In the genomic region with DNA sequence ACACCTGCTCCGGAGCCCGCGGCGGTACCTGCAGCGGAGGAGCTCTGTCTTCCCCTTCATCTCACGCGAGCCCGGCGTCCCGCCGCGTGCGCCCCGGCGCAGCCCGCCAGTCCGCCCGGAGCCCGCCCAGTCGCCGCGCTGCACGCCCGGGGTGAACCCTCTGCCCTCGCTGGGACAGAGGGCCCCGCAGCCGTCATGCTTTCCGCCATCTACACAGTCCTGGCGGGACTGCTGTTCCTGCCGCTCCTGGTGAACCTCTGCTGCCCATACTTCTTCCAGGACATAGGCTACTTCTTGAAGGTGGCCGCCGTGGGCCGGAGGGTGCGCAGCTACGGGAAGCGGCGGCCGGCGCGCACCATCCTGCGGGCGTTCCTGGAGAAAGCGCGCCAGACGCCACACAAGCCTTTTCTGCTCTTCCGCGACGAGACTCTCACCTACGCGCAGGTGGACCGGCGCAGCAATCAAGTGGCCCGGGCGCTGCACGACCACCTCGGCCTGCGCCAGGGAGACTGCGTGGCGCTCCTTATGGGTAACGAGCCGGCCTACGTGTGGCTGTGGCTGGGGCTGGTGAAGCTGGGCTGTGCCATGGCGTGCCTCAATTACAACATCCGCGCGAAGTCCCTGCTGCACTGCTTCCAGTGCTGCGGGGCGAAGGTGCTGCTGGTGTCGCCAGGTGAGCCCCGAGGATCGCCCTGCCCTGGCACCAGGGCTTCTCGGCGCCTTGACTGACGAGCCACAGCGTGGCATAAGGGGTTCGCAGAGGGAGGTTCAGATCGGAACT, we compare ENCODE assay signal across 8 cellular contexts. TPM values are rescaled to one million over a fixed set of nuclear protein-coding genes. Genes with fewer than 3 reads are reported as not detected.
A peak's percentile ranks its signal among the peaks of the same experiment; 100 is the strongest.
DNase-seq lines count a peak whose midpoint lies in the region; ATAC-seq and TF ChIP-seq lines count a peak whose summit lies in the region.

No MANE protein-coding gene starts in this region.

- H3K9me3 Mint-ChIP-seq in neural progenitor cell: no peaks in the 10 kb centered on the region

- WGBS in aorta, 2 donors: 2 to 3% methylated on average over 61 to 77 of the region's 77 CpGs

- peaks cover 60% of the 10 kb centered on the region for H3K27me3 ChIP-seq in neural progenitor cell
- H3K27me3 ChIP-seq in aorta (ENCODE audit: control insufficient read depth in 1 of 2, insufficient read depth in 2 of 2, low read length in 1 of 2): peaks cover 0 to 4% of the 10 kb centered on the region in 2 donors

- no peak overlapping the region for H3K27ac ChIP-seq in neural progenitor cell
- no peak overlapping the region for H3K27ac ChIP-seq in aorta (ENCODE audit: low read depth in 1 of 2, low read length in 2 of 2)
- no peak overlapping the region for H3K27ac ChIP-seq in OCI-LY7 (ENCODE audit: low read depth, low read length, poor library complexity, severe bottlenecking)

- H3K36me3 ChIP-seq in neural progenitor cell: no peaks in the 10 kb centered on the region
- H3K36me3 ChIP-seq in aorta (ENCODE audit: control insufficient read depth in 1 of 2, insufficient read depth in 2 of 2, low read length in 1 of 2): no peaks in the 10 kb centered on the region
- H3K36me3 ChIP-seq in OCI-LY7 (ENCODE audit: insufficient read depth, low read length): no peaks in the 10 kb centered on the region

- H3K79me2 ChIP-seq in neural progenitor cell (ENCODE audit: low read depth): no peaks in the 10 kb centered on the region
- H3K79me2 ChIP-seq in OCI-LY7 (ENCODE audit: insufficient read depth, low read depth, low read length): no peaks in the 10 kb centered on the region

- no peaks in the 10 kb centered on the region for H3K36me3 Mint-ChIP-seq in neural progenitor cell

- intact Hi-C loops in aorta (cut with DNase I) (no loop called here), OCI-LY7 (cut with micrococcal nuclease; ENCODE audit: unreplicated experiment) (no loop called here)

- CTCF ChIA-PET in HEK293T (lab: Yijun Ruan, JAX) (interaction anchor here (0.5 to 2.2 kb wide), 3 partner anchors 118 to 1173 kb away, joined by 3 to 10 read pairs (median 5); no protein-coding TSS in a partner anchor), OCI-LY7 (lab: Charles Lee; ENCODE audit: unreplicated experiment) (no interaction called here)

- POLR2A ChIA-PET in HEK293T (lab: Yijun Ruan, JAX) (interaction anchor here (0.7 to 2.6 kb wide), 3 partner anchors 45 to 173 kb away, joined by 3 to 10 read pairs (median 4); a partner anchor contains a TSS), OCI-LY7 (lab: Charles Lee) (interaction anchor here (0.6 kb wide), 1 partner anchor 27 kb away, joined by 3 read pairs; no protein-coding TSS in a partner anchor)

- peak overlapping the region; percentile 79 for H3K4me2 ChIP-seq in neural progenitor cell
- no peak overlapping the region; the same call in 1 of the 2 replicates for H3K4me2 ChIP-seq in OCI-LY7 (ENCODE audit: low read length)

- TF ChIP-seq CTCF in fibroblast of mammary gland (conservative IDR thresholded peaks at IDR 0.05; ENCODE audit: control insufficient read depth, insufficient read depth, low read depth, low read length) (no peak), neural progenitor cell (IDR thresholded peaks at IDR 0.05) (no peak), OCI-LY7 (conservative IDR thresholded peaks at IDR 0.05; ENCODE audit: low read length) (no peak)

- peaks cover 12% of the 10 kb centered on the region for H3K4me1 Mint-ChIP-seq in neural progenitor cell

- no peak overlapping the region for H3K27ac Mint-ChIP-seq in neural progenitor cell

- no TSS peak for BruUV-seq in OCI-LY7 (replicated peaks; lab: Mats Ljungman, UMichigan)

- H2AFZ ChIP-seq in neural progenitor cell (replicated peaks): peak overlapping the region; percentile 92
- H2AFZ ChIP-seq in OCI-LY7 (ENCODE audit: low read length): no peak overlapping the region

- H3K4me3 Mint-ChIP-seq in neural progenitor cell: peak overlapping the region; percentile 88

- H3K4me3 ChIP-seq in fibroblast of mammary gland (ENCODE audit: control insufficient read depth, low read depth, low read length): peak overlapping the region; percentile 37
- H3K4me3 ChIP-seq in neural progenitor cell: peak overlapping the region; percentile 69
- H3K4me3 ChIP-seq in aorta (ENCODE audit: low read length in 2 of 2): peak overlapping the region; percentile 6 to 22
- H3K4me3 ChIP-seq in OCI-LY7 (ENCODE audit: low read depth, low read length, poor library complexity, severe bottlenecking): no peak overlapping the region

- H3K9me2 ChIP-seq in OCI-LY7 (ENCODE audit: insufficient read depth, low read length): no peaks in the 10 kb centered on the region

- peaks cover 12% of the 10 kb centered on the region for H3K4me1 ChIP-seq in neural progenitor cell
- no peaks in the 10 kb centered on the region for H3K4me1 ChIP-seq in aorta (ENCODE audit: control insufficient read depth in 1 of 2, insufficient read depth in 2 of 2, low read length in 2 of 2)
- no peaks in the 10 kb centered on the region for H3K4me1 ChIP-seq in OCI-LY7 (ENCODE audit: insufficient read depth, low read length, poor library complexity, severe bottlenecking)

- no peaks in the 10 kb centered on the region for H3K9me3 ChIP-seq in neural progenitor cell (ENCODE audit: low read depth)
- H3K9me3 ChIP-seq in aorta (ENCODE audit: control insufficient read depth, low read length): no peaks in the 10 kb centered on the region
- no peaks in the 10 kb centered on the region for H3K9me3 ChIP-seq in OCI-LY7 (ENCODE audit: low read length)

- peaks cover 31% of the 10 kb centered on the region for H3K27me3 Mint-ChIP-seq in neural progenitor cell (ENCODE audit: insufficient read depth, low read depth)

- DNase-seq in GDM1 (lab: John Stamatoyannopoulos, UW) (peak; percentile 53), HEK293T (ENCODE audit: extremely low spot score) (peak; percentile 41), NCI-H146 (lab: John Stamatoyannopoulos, UW) (peak; percentile 71), fibroblast of mammary gland (ENCODE audit: low read depth) (peak; percentile 14), neural progenitor cell (ENCODE audit: low spot score) (peak; percentile 61), aorta (peak in 1 of 2 donors; percentile 53), OCI-LY7 (ENCODE audit: low spot score) (no peak)
- peak; percentile 80 for DNase-seq in activated CD8-positive, alpha-beta memory T cell treated with anti-CD3 and anti-CD28 coated beads, Interleukin-2, amount 50 U/mL, for 48 hours

- peaks cover 10% of the 10 kb centered on the region for H3F3A ChIP-seq in neural progenitor cell (ENCODE audit: low read depth)

- no peaks in the 10 kb centered on the region for H4K20me1 ChIP-seq in neural progenitor cell (ENCODE audit: low read depth)
- H4K20me1 ChIP-seq in OCI-LY7 (ENCODE audit: insufficient read depth, low read length): no peaks in the 10 kb centered on the region

- H3K9ac ChIP-seq in neural progenitor cell: no peak overlapping the region

- ATAC-seq in aorta (ENCODE audit: low FRiP score): peak; percentile 55

TF ChIP-seq in HEK293T, 16 proteins besides CTCF, POLR2A, EP300 and RAD21:
- no peak for TF ChIP-seq SP1 (IDR thresholded peaks at IDR 0.05)
- TF ChIP-seq FOXM1 (IDR thresholded peaks at IDR 0.05; ENCODE audit: borderline replicate concordance): no peak
- TF ChIP-seq L3MBTL2 (conservative IDR thresholded peaks at IDR 0.05): peak; percentile 34

RNA-seq across cellular contexts. Expression of a gene that starts 0.4 kb away (rescaled TPM):
- total RNA-seq in neural progenitor cell (ENCODE audit: low replicate concordance): 2.1 and 3.8 TPM in 2 replicates
- under 1 TPM in 1 of 2 donors, not detected in 1; 0.39 TPM for total RNA-seq in aorta
- polyA plus RNA-seq in aorta: 1 to 10 TPM in 1 of 2 donors, not detected in 1; 2.1 TPM
- not detected in 2 replicates for total RNA-seq in OCI-LY7 (2014; rRNA removed; shearing (Covaris generic))
- total RNA-seq in OCI-LY7 (2022): not detected in 2 replicates
